In the genomic region with DNA sequence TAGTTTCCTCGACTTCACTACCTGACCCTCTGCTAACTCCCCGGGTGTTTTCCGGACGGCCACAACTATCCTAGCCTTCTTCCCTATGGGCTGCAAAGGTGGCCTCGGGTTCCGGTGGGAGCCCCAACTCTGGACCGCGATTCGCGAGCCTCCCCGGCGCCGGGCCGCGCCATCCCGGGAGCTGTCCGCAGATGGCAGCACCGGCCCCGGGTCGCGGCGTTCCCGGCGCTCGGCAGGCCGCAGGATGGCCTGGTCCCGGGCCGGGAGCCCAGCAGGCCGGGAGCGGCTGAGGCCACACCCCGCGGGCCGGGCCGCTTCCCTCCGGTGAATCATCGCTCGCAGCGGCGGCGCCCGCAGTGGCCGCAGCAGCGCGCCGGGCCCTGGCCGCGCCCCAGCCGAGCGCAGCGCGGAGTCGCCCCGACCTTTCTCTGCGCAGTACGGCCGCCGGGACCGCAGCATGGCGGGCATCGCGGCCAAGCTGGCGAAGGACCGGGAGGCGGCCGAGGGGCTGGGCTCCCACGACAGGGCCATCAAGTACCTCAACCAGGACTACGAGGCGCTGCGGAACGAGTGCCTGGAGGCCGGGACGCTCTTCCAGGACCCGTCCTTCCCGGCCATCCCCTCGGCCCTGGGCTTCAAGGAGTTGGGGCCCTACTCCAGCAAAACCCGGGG, we compare ENCODE assay signal across 8 cellular contexts. TPM values are rescaled to one million over a fixed set of nuclear protein-coding genes. Genes with fewer than 3 reads are reported as not detected.
A peak's percentile ranks its signal among the peaks of the same experiment; 100 is the strongest.
DNase-seq lines count a peak whose midpoint lies in the region; ATAC-seq, FAIRE-seq and TF ChIP-seq lines count a peak whose summit lies in the region.

A gene (plus strand): TSS at position 356 of the 672 bp plus-strand sequence. CDS start 102 bp downstream, at position 458.

- H3K9me3 Mint-ChIP-seq in astrocyte (ENCODE audit: unreplicated experiment), result no peaks in the 10 kb centered on the region

- H3K27ac ChIP-seq in astrocyte (ENCODE audit: low read depth, low read length), result peak within 1 kb of the TSS; percentile 95

- ATAC-seq in GM21528 (IDR thresholded peaks at IDR 0.05; ENCODE audit: low FRiP score, unreplicated experiment), result peak; percentile 57
- peak; percentile 95 for ATAC-seq in left ventricle myocardium superior

- H3K27me3 Mint-ChIP-seq in astrocyte (ENCODE audit: low read depth, unreplicated experiment), result no peaks in the 10 kb centered on the region

- intact Hi-C loops in left ventricle myocardium superior (cut with micrococcal nuclease) (loop anchor here (5.0 kb wide), 1 partner anchor 35 kb away; no protein-coding TSS in a partner anchor), posterior cingulate gyrus (cut with DNase I) (loop anchor here (1.0 to 2.0 kb wide), 2 partner anchors 37 to 132 kb away; a partner anchor contains a TSS)

- peaks cover 11% of the 10 kb centered on the region for H3K36me3 ChIP-seq in astrocyte (ENCODE audit: insufficient read depth, low read length)

- no peaks in the 10 kb centered on the region for H3K9me3 ChIP-seq in astrocyte (ENCODE audit: insufficient read depth, low read depth, low read length)

- peaks cover 39% of the 10 kb centered on the region for H4K20me1 ChIP-seq in astrocyte (ENCODE audit: insufficient read depth, low read length)

- H3K36me3 Mint-ChIP-seq in astrocyte (ENCODE audit: low read depth, unreplicated experiment), result peaks cover 16% of the 10 kb centered on the region

- H3K4me3 ChIP-seq in astrocyte (ENCODE audit: insufficient read depth, low read depth, low read length), result peak within 1 kb of the TSS; percentile 98

- DNase-seq in EL, result peak; percentile 88
- peak; percentile 84 for DNase-seq in HuH-7.5 (ENCODE audit: low spot score)
- peak; percentile 30 to 65 (median 44) for DNase-seq in T-helper 1 cell
- DNase-seq in astrocyte (ENCODE audit: low read depth), result peak; percentile 74
- peak; percentile 94 for DNase-seq in left ventricle myocardium superior
- DNase-seq in posterior cingulate gyrus, result peak; percentile 53 to 96 (median 70)
- no peak for DNase-seq in NCI-H1694 treated with DMSO at 0.1 percent for 48 hours (lab: John Stamatoyannopoulos, UW)

- peak within 1 kb of the TSS; percentile 37 for H2AFZ ChIP-seq in astrocyte (ENCODE audit: low read depth, low read length)

- H3K4me2 ChIP-seq in astrocyte (ENCODE audit: low read length), result peak within 1 kb of the TSS; percentile 96

- H3K4me1 Mint-ChIP-seq in astrocyte (ENCODE audit: low read depth, unreplicated experiment), result peaks cover 58% of the 10 kb centered on the region

- peak within 1 kb of the TSS; percentile 87 for H3K4me3 Mint-ChIP-seq in astrocyte (ENCODE audit: unreplicated experiment)

- peak within 1 kb of the TSS; percentile 97 for H3K9ac ChIP-seq in astrocyte (ENCODE audit: low read length)

- H3K4me1 ChIP-seq in astrocyte (ENCODE audit: insufficient read depth, low read length), result peaks cover 62% of the 10 kb centered on the region

- TF ChIP-seq CTCF in astrocyte (IDR thresholded peaks at IDR 0.05; ENCODE audit: insufficient read depth, low read depth, low read length), result peak; percentile 15

- H3K27me3 ChIP-seq in astrocyte (ENCODE audit: insufficient read depth, low read length), result no peaks in the 10 kb centered on the region

- peak within 1 kb of the TSS; percentile 98 for H3K27ac Mint-ChIP-seq in astrocyte (ENCODE audit: unreplicated experiment)

- H3K79me2 ChIP-seq in astrocyte (ENCODE audit: insufficient read depth, low read length), result peaks cover 59% of the 10 kb centered on the region

- FAIRE-seq in astrocyte (lab: Jason Lieb, UNC), result no peak

RNA-seq across cellular contexts. Expression of the gene that starts here (rescaled TPM):
- total RNA-seq in astrocyte (340 and 391 TPM in 2 replicates), left ventricle myocardium superior (76.9 TPM)
